8 cellular contexts compared by ENCODE assay signal in genomic region chr12:48716493-48717251, GRCh38. TPM values are rescaled to one million over a fixed set of nuclear protein-coding genes. Genes with fewer than 3 reads are reported as not detected.
A peak's percentile ranks its signal among the peaks of the same experiment; 100 is the strongest.
DNase-seq lines count a peak whose midpoint lies in the region; TF ChIP-seq lines count a peak whose summit lies in the region.

TSS of gene CCNT1 (minus strand) at chr12:48716707. CDS start at chr12:48716675, 32 bp downstream.

- peak within 1 kb of the TSS; percentile 95 for H3K9ac ChIP-seq in GM23248

- H2AFZ ChIP-seq in GM23248 = peak within 1 kb of the TSS; percentile 91

- no peak for TF ChIP-seq EP300 in esophagus muscularis mucosa (IDR thresholded peaks at IDR 0.05)

- H3K4me1 ChIP-seq in GM23248 (ENCODE audit: insufficient read depth) = peaks cover 25% of the 10 kb centered on the region
- H3K4me1 ChIP-seq in esophagus muscularis mucosa = peaks cover 30 to 47% (median 35%) of the 10 kb centered on the region in 4 donors

- peak within 1 kb of the TSS; percentile 87 for H3K4me3 ChIP-seq in GM23248
- H3K4me3 ChIP-seq in esophagus muscularis mucosa = peak within 1 kb of the TSS; percentile 74 to 82 (median 77)

- peak; percentile 81 for TF ChIP-seq POLR2A in esophagus muscularis mucosa (IDR thresholded peaks at IDR 0.05; ENCODE audit: low read depth)

- in situ Hi-C loops in GM23248 (cut with MboI) = no loop called here

- H3K27me3 ChIP-seq in GM23248 (replicated peaks; ENCODE audit: insufficient read depth) (no peaks in the 10 kb centered on the region), esophagus muscularis mucosa (no peaks in the 10 kb centered on the region)

- peaks cover 47% of the 10 kb centered on the region for H3K79me2 ChIP-seq in GM23248 (ENCODE audit: insufficient read depth)

- peak within 1 kb of the TSS; percentile 92 for H3K27ac ChIP-seq in GM23248
- H3K27ac ChIP-seq in esophagus muscularis mucosa (replicated peaks in 1 of 4) = peak within 1 kb of the TSS; percentile 88 to 97 (median 90)

- intact Hi-C loops in esophagus muscularis mucosa (cut with DNase I) = no loop called here

- H3K9me2 ChIP-seq in GM23248 (ENCODE audit: insufficient read depth) = no peaks in the 10 kb centered on the region

- peak within 1 kb of the TSS; percentile 96 for H3K4me2 ChIP-seq in GM23248 (ENCODE audit: unreplicated experiment)

- 0 to 1% methylated on average over 59 to 61 of the region's 61 CpGs for WGBS in GM23248 (ENCODE audit: low coverage in 1 of 2, low lambda C conversion rate in 2 of 2, missing lambda C conversion rate in 2 of 2), 2 experiments
- 0% methylated on average over 51 of the region's 61 CpGs for WGBS in esophagus muscularis mucosa

- H3K36me3 ChIP-seq in GM23248 (ENCODE audit: low read depth) (peaks cover 17% of the 10 kb centered on the region), esophagus muscularis mucosa (peaks cover 3 to 26% (median 20%) of the 10 kb centered on the region in 4 donors)

- TF ChIP-seq CTCF in esophagus muscularis mucosa (IDR thresholded peaks at IDR 0.05) = peak; percentile 9 to 37 (median 21)

- DNase-seq in Daoy (ENCODE audit: low read depth) (peak; percentile 100), GM23248 (peak; percentile 100), Kasumi-1 (lab: John Stamatoyannopoulos, UW) (peak; percentile 99), RKO (ENCODE audit: low spot score) (peak; percentile 100), activated T-helper 1 cell treated with Interleukin-2 at 50 U/mL for 16 hours (ENCODE audit: low read depth) (peak; percentile 96), esophagus muscularis mucosa (ENCODE audit: extremely low spot score) (peak; percentile 100), myocyte (ENCODE audit: low read depth) (peak; percentile 100)
- DNase-seq in stimulated activated CD8-positive, alpha-beta memory T cell treated with anti-CD3 and anti-CD28 coated beads, Interleukin-7, amount 100 ng/mL, for 48 hours (ENCODE audit: extremely low read depth in 1 of 2, low read depth in 1 of 2) = peak; percentile 97 to 99

- H3K9me3 ChIP-seq in GM23248 (ENCODE audit: low read depth) (no peaks in the 10 kb centered on the region), esophagus muscularis mucosa (peaks cover 0 to 14% (median 10%) of the 10 kb centered on the region in 4 donors)

- 0 out of 2 replicates have a peak, but pooled peaks cover 3% of the 10 kb centered on the region for H4K20me1 ChIP-seq in GM23248 (ENCODE audit: insufficient read depth)

- H3F3A ChIP-seq in GM23248 (ENCODE audit: insufficient read depth) = peaks cover 26% of the 10 kb centered on the region

RNA-seq across cellular contexts. Expression of gene CCNT1, which starts in this region (rescaled TPM):
- 25.4 and 25.7 TPM in 2 replicates for total RNA-seq in Daoy (2014; rRNA removed; shearing (Covaris generic))
- 19.3 and 71.6 TPM in 2 replicates for total RNA-seq in GM23248 (2014; rRNA removed; shearing (Covaris generic))
- polyA plus RNA-seq in GM23248 (2016; fragmentation: Nextera tagmentation; extraction: Ambion mirVana) = 5.5 and 6.7 TPM in 2 replicates
- total RNA-seq in esophagus muscularis mucosa = 10 to 100 TPM; 18.8 to 22.0 (median 19.8) TPM
- total RNA-seq in myocyte = 35.1 and 37.5 TPM in 2 replicates
- polyA plus RNA-seq in myocyte (2012) = 8.4 TPM

Comparison
In these comparisons a context has a peak if more than half of its experiments do, and no peak if none do; other contexts are left out.
1. Peak in every context shown above with its lines: DNase-seq, H3K4me3 ChIP-seq and H3K27ac ChIP-seq.